ENCODE assay signal across 9 cellular contexts in the genomic region with DNA sequence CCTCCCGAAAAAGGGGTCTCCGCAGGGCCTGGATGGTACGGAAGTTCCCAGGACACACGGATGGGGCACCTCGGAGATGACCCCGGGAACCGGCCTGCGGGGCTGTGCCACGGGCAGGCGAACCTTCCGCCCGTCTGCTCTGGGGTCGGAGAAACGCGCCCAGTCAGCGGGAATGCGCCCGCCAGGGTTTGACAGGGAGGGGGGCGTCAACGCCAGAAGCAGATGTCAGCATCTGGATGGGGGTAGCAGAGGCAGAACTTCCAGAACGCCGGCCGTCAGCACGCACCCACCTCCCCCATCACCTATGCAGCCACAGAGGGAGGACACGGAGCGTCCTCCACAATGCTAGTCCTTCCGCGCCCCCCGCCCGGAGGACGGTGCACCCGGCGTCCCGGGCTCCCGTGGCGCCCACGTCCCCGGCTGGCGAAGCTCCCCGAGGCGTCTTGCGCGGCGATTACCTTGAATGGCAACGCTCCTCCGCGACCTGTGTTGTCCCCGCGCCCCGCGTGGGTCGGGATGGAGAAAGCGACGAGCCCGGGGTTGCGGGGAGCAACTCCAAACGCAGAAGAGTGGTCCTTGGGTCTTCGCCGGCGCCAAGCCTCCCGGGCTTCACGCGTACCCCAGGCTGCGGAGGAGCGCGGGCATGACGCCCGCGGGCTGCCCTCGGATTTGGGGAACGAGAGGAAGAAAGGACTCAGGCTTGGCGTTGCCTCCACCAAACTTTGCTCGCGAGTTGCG. TPM values are rescaled to one million over a fixed set of nuclear protein-coding genes. Genes with fewer than 3 reads are reported as not detected.
DNase-seq lines count a peak whose midpoint lies in the region; ATAC-seq and TF ChIP-seq lines count a peak whose summit lies in the region.
"Had no signal": no experiment of that assay in that cellular context is flagged by ENCODE, and none has a peak within 500 bp of the region (broad histone marks: within the 10 kb centered on the region; RNA-seq: fewer than 3 reads in every experiment).

No MANE protein-coding gene starts in this region.

- ATAC-seq in HG03175 (IDR thresholded peaks at IDR 0.05; ENCODE audit: unreplicated experiment), result no peak
- ATAC-seq in HG03039 (IDR thresholded peaks at IDR 0.05; ENCODE audit: unreplicated experiment), result no peak
- no peak for ATAC-seq in HG03432 (IDR thresholded peaks at IDR 0.05; ENCODE audit: unreplicated experiment)

- H3K4me3 ChIP-seq in AG09309 (ENCODE audit: control insufficient read depth, low read depth, low read length), result peak overlapping the region; percentile 36
- H3K4me3 ChIP-seq in epithelial cell of proximal tubule (ENCODE audit: low read depth, low read length), result peak overlapping the region; percentile 41

- no peaks in the 10 kb centered on the region for H3K9me3 Mint-ChIP-seq in nephron

- H3K27me3 Mint-ChIP-seq in nephron (ENCODE audit: low read depth), result peaks cover 82% of the 10 kb centered on the region

- peak overlapping the region; percentile 79 to 90 (median 80) for H3K4me3 Mint-ChIP-seq in nephron

- peaks cover 32% of the 10 kb centered on the region for H3K4me1 Mint-ChIP-seq in nephron

- TF ChIP-seq CTCF in AG09309 (IDR thresholded peaks at IDR 0.05; ENCODE audit: control insufficient read depth, insufficient read depth, low read depth, low read length, missing control alignments) (no peak), epithelial cell of proximal tubule (conservative IDR thresholded peaks at IDR 0.05; ENCODE audit: low read depth, low read length) (no peak), nephron (IDR thresholded peaks at IDR 0.05; ENCODE audit: unreplicated experiment in 3 of 3) (no peak)

- no peak for DNase-seq in AG09309 (ENCODE audit: low read depth)
- peak; percentile 42 for DNase-seq in HT-29 (ENCODE audit: low spot score)
- no peak for DNase-seq in epithelial cell of proximal tubule (ENCODE audit: low read depth)
- DNase-seq in NCI-H1417 (lab: John Stamatoyannopoulos, UW), result no peak
- DNase-seq: NK-92 treated with Interleukin-12 subunit alpha and Interleukin-12 subunit beta, amount 100 ng/mL, for 24 hours had no signal

- no peak overlapping the region for H3K27ac Mint-ChIP-seq in nephron

- peaks cover 15% of the 10 kb centered on the region for H3K36me3 Mint-ChIP-seq in nephron (ENCODE audit: low read depth)

RNA-seq across cellular contexts. Expression of a gene that starts 0.6 kb away (rescaled TPM):
- 29.2 and 31.9 TPM in 2 replicates for total RNA-seq in HT-29 (2014; rRNA removed; shearing (Covaris generic))
- 1.6 and 3.1 TPM in 2 replicates for total RNA-seq in epithelial cell of proximal tubule
